In the genomic region with DNA sequence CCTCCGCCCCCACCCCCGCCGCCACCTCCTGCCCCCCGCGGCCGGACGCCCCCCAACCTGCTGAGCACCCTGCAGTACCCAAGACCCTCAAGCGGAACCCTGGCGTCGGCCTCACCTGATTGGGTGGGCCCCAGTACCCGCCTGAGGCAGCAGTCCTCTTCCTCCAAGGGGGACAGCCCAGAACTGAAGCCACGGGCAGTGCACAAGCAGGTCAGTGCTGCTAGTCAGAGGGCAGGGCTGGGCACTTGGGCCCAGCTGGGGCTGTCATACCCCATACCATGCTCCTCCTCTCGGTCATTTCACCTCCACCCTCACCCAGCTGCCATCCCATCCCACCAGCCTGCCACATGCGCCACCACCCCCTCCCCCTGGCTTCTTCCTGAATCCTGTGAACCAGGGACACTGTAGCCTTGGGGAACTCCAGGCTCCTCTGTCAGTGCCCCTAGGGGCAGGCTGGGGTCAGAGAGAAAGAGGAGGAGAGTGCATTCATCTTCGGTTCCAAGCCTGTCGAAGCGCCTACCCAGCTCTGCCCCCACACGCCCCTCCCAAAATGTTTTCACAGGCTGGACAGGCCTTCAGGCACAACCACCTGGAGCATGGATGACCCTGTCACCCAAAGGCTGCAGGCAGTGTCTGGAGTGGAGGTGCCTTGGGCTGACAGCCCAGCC, we compare ENCODE assay signal across 19 cellular contexts.
A peak's percentile ranks its signal among the peaks of the same experiment; 100 is the strongest.
DNase-seq lines count a peak whose midpoint lies in the region; ATAC-seq and TF ChIP-seq lines count a peak whose summit lies in the region.
"Had no signal": no experiment of that assay in that cellular context is flagged by ENCODE, and none has a peak within 500 bp of the region (broad histone marks: within the 10 kb centered on the region; RNA-seq: fewer than 3 reads in every experiment).

No MANE protein-coding gene starts in this region.

- no peak overlapping the region for H3K4me3 Mint-ChIP-seq in activated naive CD8-positive, alpha-beta T cell treated with anti-CD3 and anti-CD28 coated beads, Interleukin-2, amount 50 U/mL, for 24 hours
- H3K4me3 Mint-ChIP-seq: CD4-positive, alpha-beta memory T cell; dendritic cell treated with granulocyte-macrophage colony-stimulating factor and Interleukin-4, amounts not matched to agents 40 ng/mL and 50 ng/mL, for 4 days; type B pancreatic cell had no signal

- TF ChIP-seq CTCF in ascending aorta (IDR thresholded peaks at IDR 0.05) (no peak), right atrium auricular region (IDR thresholded peaks at IDR 0.05) (no peak), gastrocnemius medialis (IDR thresholded peaks at IDR 0.05 in 4 of 5, conservative IDR thresholded peaks at IDR 0.05 in 1 of 5) (no peak)

- in situ Hi-C loops in gastrocnemius medialis (cut with MboI; ENCODE audit: low sequenced_read_pairs in 4 of 4): no loop called here

- no peak overlapping the region for H3K4me3 ChIP-seq in BLaER1 treated with 17β-estradiol and CSF1 and Interleukin-3, amounts not matched to agents 10 nM and 100 nM
- H3K4me3 ChIP-seq in ascending aorta (no peak overlapping the region), right atrium auricular region (no peak overlapping the region), gastrocnemius medialis (no peak overlapping the region)

- H3K4me1 Mint-ChIP-seq in activated naive CD8-positive, alpha-beta T cell treated with anti-CD3 and anti-CD28 coated beads, Interleukin-2, amount 50 U/mL, for 24 hours: no peaks in the 10 kb centered on the region
- H3K4me1 Mint-ChIP-seq: CD4-positive, alpha-beta memory T cell had no signal

- no peak overlapping the region for H3K27ac Mint-ChIP-seq in activated naive CD8-positive, alpha-beta T cell treated with anti-CD3 and anti-CD28 coated beads, Interleukin-2, amount 50 U/mL, for 24 hours
- H3K27ac Mint-ChIP-seq: CD4-positive, alpha-beta memory T cell; dendritic cell treated with granulocyte-macrophage colony-stimulating factor and Interleukin-4, amounts not matched to agents 40 ng/mL and 50 ng/mL, for 4 days; type B pancreatic cell had no signal

- H3K27me3 Mint-ChIP-seq in activated naive CD8-positive, alpha-beta T cell treated with anti-CD3 and anti-CD28 coated beads, Interleukin-2, amount 50 U/mL, for 24 hours: no peaks in the 10 kb centered on the region
- H3K27me3 Mint-ChIP-seq: CD4-positive, alpha-beta memory T cell; dendritic cell treated with granulocyte-macrophage colony-stimulating factor and Interleukin-4, amounts not matched to agents 40 ng/mL and 50 ng/mL, for 4 days; type B pancreatic cell had no signal

- intact Hi-C loops in ascending aorta (cut with DNase I): loop anchor here (1.0 to 5.0 kb wide), 3 partner anchors 29 to 214 kb away; no protein-coding TSS in a partner anchor
- intact Hi-C loops in gastrocnemius medialis (cut with DNase I; ENCODE audit: low total_unique reads): loop anchor here (2.0 to 10.0 kb wide), 2 partner anchors 75 to 211 kb away; no protein-coding TSS in a partner anchor

- H3K9me3 Mint-ChIP-seq in activated naive CD8-positive, alpha-beta T cell treated with anti-CD3 and anti-CD28 coated beads, Interleukin-2, amount 50 U/mL, for 24 hours: no peaks in the 10 kb centered on the region
- H3K9me3 Mint-ChIP-seq: CD4-positive, alpha-beta memory T cell; dendritic cell treated with granulocyte-macrophage colony-stimulating factor and Interleukin-4, amounts not matched to agents 40 ng/mL and 50 ng/mL, for 4 days; type B pancreatic cell had no signal

- peaks cover 20 to 76% (median 60%) of the 10 kb centered on the region in 11 experiments for H3K36me3 ChIP-seq in BLaER1 treated with 17β-estradiol and CSF1 and Interleukin-3, amounts not matched to agents 10 nM and 100 nM
- H3K36me3 ChIP-seq in ascending aorta (peaks cover 58 to 74% of the 10 kb centered on the region in 2 donors), right atrium auricular region (peaks cover 82% of the 10 kb centered on the region), gastrocnemius medialis (peaks cover 0 to 49% of the 10 kb centered on the region in 2 donors)

- no peaks in the 10 kb centered on the region for H3K36me3 Mint-ChIP-seq in activated naive CD8-positive, alpha-beta T cell treated with anti-CD3 and anti-CD28 coated beads, Interleukin-2, amount 50 U/mL, for 24 hours (ENCODE audit: low read depth)
- H3K36me3 Mint-ChIP-seq: CD4-positive, alpha-beta memory T cell had no signal

- peak; percentile 3 to 13 for ATAC-seq in gastrocnemius medialis
- no peak for ATAC-seq in activated naive CD8-positive, alpha-beta T cell treated with anti-CD3 and anti-CD28 coated beads, Interleukin-2, amount 50 U/mL, for 24 hours
- ATAC-seq: stimulated activated naive CD8-positive, alpha-beta T cell treated with anti-CD3 and anti-CD28 coated beads, Interleukin-15, Interleukin-2, amounts not matched to agents 100 U/mL and 50 U/mL, for 24 hours had no signal

- peaks cover 7 to 17% (median 9%) of the 10 kb centered on the region in 11 experiments for H3K9me3 ChIP-seq in BLaER1 treated with 17β-estradiol and CSF1 and Interleukin-3, amounts not matched to agents 10 nM and 100 nM (replicated peaks in 1 of 11)
- H3K9me3 ChIP-seq in ascending aorta (no peaks in the 10 kb centered on the region), right atrium auricular region (no peaks in the 10 kb centered on the region), gastrocnemius medialis (no peaks in the 10 kb centered on the region)

- TF ChIP-seq POLR2A in gastrocnemius medialis (IDR thresholded peaks at IDR 0.05): no peak

- H4K20me1 ChIP-seq in BLaER1 treated with 17β-estradiol and CSF1 and Interleukin-3, amounts not matched to agents 10 nM and 100 nM: peaks cover 0 to 28% (median 0%) of the 10 kb centered on the region in 11 experiments; a peak in 4 of 22 replicates

- peak overlapping the region in 4 of 11 experiments; percentile 15 to 63 (median 46); a peak in 3 of 22 replicates for H3K9ac ChIP-seq in BLaER1 treated with 17β-estradiol and CSF1 and Interleukin-3, amounts not matched to agents 10 nM and 100 nM

- peaks cover 0 to 27% (median 24%) of the 10 kb centered on the region in 10 experiments; a peak in 17 of 20 replicates for H3K4me1 ChIP-seq in BLaER1 treated with 17β-estradiol and CSF1 and Interleukin-3, amounts not matched to agents 10 nM and 100 nM
- H3K4me1 ChIP-seq in ascending aorta (peaks cover 32 to 38% of the 10 kb centered on the region in 2 donors), right atrium auricular region (peaks cover 0 to 53% of the 10 kb centered on the region in 2 donors), gastrocnemius medialis (peaks cover 38 to 50% of the 10 kb centered on the region in 2 donors)

- H3K27ac ChIP-seq in BLaER1 treated with 17β-estradiol and CSF1 and Interleukin-3, amounts not matched to agents 10 nM and 100 nM: peak overlapping the region in 3 of 11 experiments; percentile 58 to 73 (median 64); a peak in 3 of 22 replicates
- H3K27ac ChIP-seq in ascending aorta (peak overlapping the region; percentile 82 to 94), right atrium auricular region (peak overlapping the region; percentile 22 to 53), gastrocnemius medialis (peak overlapping the region; percentile 80 to 88 (median 85))
- H3K27ac ChIP-seq: VCaP had no signal

- peak; percentile 7 to 60 for DNase-seq in ascending aorta (ENCODE audit: low spot score in 2 of 2)
- no peak for DNase-seq in right atrium auricular region (ENCODE audit: low spot score)
- DNase-seq in gastrocnemius medialis: peak in 1 of 2 donors; percentile 33
- no peak for DNase-seq in NCI-H2029 (lab: John Stamatoyannopoulos, UW)
- no peak for DNase-seq in DMS53 (lab: John Stamatoyannopoulos, UW)
- DNase-seq in activated naive CD8-positive, alpha-beta T cell treated with anti-CD3 and anti-CD28 coated beads, Interleukin-2, amount 50 U/mL, for 24 hours: no peak
- no peak for DNase-seq in SW 1271 (lab: John Stamatoyannopoulos, UW)
- DNase-seq: CD4-positive, alpha-beta memory T cell; mesendoderm; NCI-H1048; NCI-H187; NCI-H2227 treated with DMSO at 0.1 percent for 48 hours; NCI-H748 treated with DMSO at 0.1 percent for 48 hours; stimulated activated CD4-positive, alpha-beta T cell treated with anti-CD3 and anti-CD28 coated beads, Interleukin-4, amount 100 ng/mL, for 4 hours; stimulated activated naive CD8-positive, alpha-beta T cell treated with anti-CD3 and anti-CD28 coated beads, Interleukin-15, Interleukin-2, amounts not matched to agents 100 U/mL and 50 U/mL, for 24 hours had no signal

- H3K4me2 ChIP-seq in BLaER1 treated with 17β-estradiol and CSF1 and Interleukin-3, amounts not matched to agents 10 nM and 100 nM: peak overlapping the region in 8 of 11 experiments; percentile 57 to 96 (median 79); a peak in 17 of 22 replicates

- H3K27me3 ChIP-seq in BLaER1 treated with 17β-estradiol and CSF1 and Interleukin-3, amounts not matched to agents 10 nM and 100 nM: no peaks in the 10 kb centered on the region
- H3K27me3 ChIP-seq in ascending aorta (no peaks in the 10 kb centered on the region), right atrium auricular region (no peaks in the 10 kb centered on the region), gastrocnemius medialis (no peaks in the 10 kb centered on the region)

Comparison
In these comparisons a context has a peak if more than half of its experiments do, and no peak if none do; other contexts are left out.
1. DNase-seq: peak in ascending aorta (2 of 2); none in right atrium auricular region (single experiment), NCI-H2029 (single experiment), DMS53 (single experiment), activated naive CD8-positive, alpha-beta T cell treated with anti-CD3 and anti-CD28 coated beads, Interleukin-2, amount 50 U/mL, for 24 hours (single experiment) and SW 1271 (0 of 2).